19 cellular contexts compared by ENCODE assay signal in the genomic region with DNA sequence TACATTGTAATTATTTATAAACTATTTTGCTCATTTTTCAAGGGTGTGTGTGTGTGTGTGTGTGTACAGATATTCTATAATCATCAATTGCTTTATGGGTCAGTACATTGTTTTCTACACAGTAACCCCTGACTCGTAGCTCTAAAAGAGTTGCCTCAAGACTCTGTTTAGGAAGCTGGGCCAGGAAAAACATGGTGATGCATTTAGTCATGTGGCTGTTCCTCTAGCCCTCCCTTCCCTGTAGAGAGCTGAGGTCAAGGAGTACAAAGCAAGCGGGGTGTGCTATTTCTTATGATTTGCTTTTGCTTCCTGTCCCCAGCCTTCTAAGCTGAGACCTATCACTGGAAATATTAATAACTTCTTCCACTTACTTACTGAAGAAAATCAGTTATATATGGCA.
"Had no signal": no experiment of that assay in that cellular context is flagged by ENCODE, and none has a peak within 500 bp of the region (broad histone marks: within the 10 kb centered on the region; RNA-seq: fewer than 3 reads in every experiment).

No MANE protein-coding gene starts in this region.

- FAIRE-seq: kidney had no signal

- H3K4me1 ChIP-seq: gastrocnemius medialis, heart right ventricle, neural progenitor cell had no signal

- DNase-seq: activated CD4-positive, alpha-beta T cell treated with anti-CD3 and anti-CD28 coated beads, Interleukin-2, amount 50 U/mL, for 48 hours; activated CD4-positive, CD25-positive, alpha-beta regulatory T cell treated with anti-CD3 and anti-CD28 coated beads, Interleukin-2, amount 50 U/mL, for 72 hours; activated CD8-positive, alpha-beta memory T cell treated with anti-CD3 and anti-CD28 coated beads, Interleukin-2, amount 10 ng/mL, durations not matched to agents 7 days and 5 days; activated effector memory CD4-positive, alpha-beta T cell treated with anti-CD3 and anti-CD28 coated beads, Interleukin-2, amount 50 U/mL, for 16 hours; activated T-cell treated with anti-CD3 and anti-CD28 coated beads, Interleukin-2, amount 50 U/mL, for 24 hours; anterior cingulate cortex; effector CD8-positive, alpha-beta T cell; gastrocnemius medialis; heart right ventricle; kidney; ovary; retina; stimulated activated CD4-positive, alpha-beta T cell treated with anti-CD3 and anti-CD28 coated beads, Interleukin-4, amount 100 ng/mL, for 4 hours; stimulated activated naive CD8-positive, alpha-beta T cell treated with anti-CD3 and anti-CD28 coated beads, Interleukin-15, amount 100 ng/mL, for 72 hours; SW 1271 had no signal

- H3K27me3 ChIP-seq: gastrocnemius medialis, heart right ventricle, neural progenitor cell, ovary had no signal

- H3K9me3 ChIP-seq: gastrocnemius medialis, heart right ventricle, ovary had no signal

- H3K9ac ChIP-seq: neural progenitor cell had no signal

- H3K4me2 ChIP-seq: neural progenitor cell had no signal

- H3K36me3 ChIP-seq: gastrocnemius medialis, heart right ventricle, neural progenitor cell, ovary had no signal

- ATAC-seq: activated CD8-positive, alpha-beta memory T cell treated with anti-CD3 and anti-CD28 coated beads, Interleukin-2, amount 10 ng/mL, durations not matched to agents 7 days and 5 days; activated naive CD4-positive, alpha-beta T cell treated with anti-CD3 and anti-CD28 coated beads, Interleukin-2, amount 50 U/mL, for 72 hours; gastrocnemius medialis; heart right ventricle; stimulated activated naive CD8-positive, alpha-beta T cell treated with anti-CD3 and anti-CD28 coated beads, Interleukin-15, amount 100 ng/mL, for 72 hours had no signal

- H3K4me3 ChIP-seq: coronary artery, gastrocnemius medialis, heart right ventricle, neural progenitor cell, ovary, skin epidermis had no signal

- H3K27ac ChIP-seq: coronary artery, gastrocnemius medialis, heart right ventricle, neural progenitor cell, ovary, skin epidermis had no signal

- H2AFZ ChIP-seq: neural progenitor cell had no signal
